ENCODE assay signal across 15 cellular contexts in the genomic region with DNA sequence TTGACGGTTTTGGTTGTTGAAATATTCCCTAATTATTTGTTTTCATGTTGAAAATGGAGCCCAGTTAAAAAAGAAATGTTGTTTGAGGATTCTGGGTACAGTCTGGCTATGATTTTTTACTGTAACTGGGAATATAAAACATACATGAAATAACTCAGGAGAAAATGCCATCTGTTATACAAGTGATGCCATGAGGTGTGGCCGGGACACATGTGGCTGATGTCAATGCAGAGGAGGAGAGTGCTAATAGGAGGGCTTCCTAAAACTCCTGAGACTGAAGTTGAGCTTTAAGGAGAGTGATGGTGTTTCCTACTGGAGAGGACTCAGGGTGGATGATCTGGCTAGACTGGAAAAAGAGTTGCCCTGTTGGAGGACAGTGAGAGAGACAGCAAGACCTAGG.
"Had no signal": no experiment of that assay in that cellular context is flagged by ENCODE, and none has a peak within 500 bp of the region (broad histone marks: within the 10 kb centered on the region; RNA-seq: fewer than 3 reads in every experiment).

No MANE protein-coding gene starts in this region.

- ATAC-seq: activated CD4-positive, alpha-beta T cell treated with anti-CD3 and anti-CD28 coated beads for 36 hours; stimulated activated naive B cell treated with anti-CD40 and anti-IgM and Interleukin-4, amounts not matched to agents 10 μg/mL and 1 μg/mL and 100 μg/mL, for 72 hours had no signal

- H2AFZ ChIP-seq: parathyroid adenoma had no signal

- H3K4me1 Mint-ChIP-seq: activated CD4-positive, alpha-beta T cell treated with anti-CD3 and anti-CD28 coated beads for 36 hours had no signal

- H3K9me3 Mint-ChIP-seq: stimulated activated naive B cell treated with anti-CD40 and anti-IgM and Interleukin-4, amounts not matched to agents 10 μg/mL and 1 μg/mL and 100 μg/mL, for 72 hours had no signal

- H3K27ac Mint-ChIP-seq: activated CD4-positive, alpha-beta T cell treated with anti-CD3 and anti-CD28 coated beads for 36 hours; stimulated activated naive B cell treated with anti-CD40 and anti-IgM and Interleukin-4, amounts not matched to agents 10 μg/mL and 1 μg/mL and 100 μg/mL, for 72 hours had no signal

- DNase-seq: activated CD4-positive, alpha-beta T cell treated with anti-CD3 and anti-CD28 coated beads for 36 hours; colonic mucosa; effector memory CD4-positive, alpha-beta T cell; erythroblast; kidney; left ventricle myocardium inferior; mesenchymal stem cell; SJCRH30; small intestine; stimulated activated naive B cell treated with anti-CD40 and anti-IgM and Interleukin-4, amounts not matched to agents 10 μg/mL and 1 μg/mL and 100 μg/mL, for 72 hours; SW 1271; transverse colon had no signal

- H3K4me3 ChIP-seq: colonic mucosa, left ventricle myocardium inferior, right atrium auricular region, SJCRH30, transverse colon had no signal

- H3K27ac ChIP-seq: colonic mucosa, left ventricle myocardium inferior, parathyroid adenoma, right atrium auricular region, SJCRH30, transverse colon, VCaP had no signal

- H3K9me3 ChIP-seq: colonic mucosa, left ventricle myocardium inferior, right atrium auricular region, SJCRH30, transverse colon had no signal

- H3K4me3 Mint-ChIP-seq: activated CD4-positive, alpha-beta T cell treated with anti-CD3 and anti-CD28 coated beads for 36 hours; stimulated activated naive B cell treated with anti-CD40 and anti-IgM and Interleukin-4, amounts not matched to agents 10 μg/mL and 1 μg/mL and 100 μg/mL, for 72 hours had no signal

- H3K27me3 ChIP-seq: colonic mucosa, right atrium auricular region, SJCRH30, transverse colon had no signal

- H3K4me1 ChIP-seq: colonic mucosa, left ventricle myocardium inferior, parathyroid adenoma, right atrium auricular region, SJCRH30, transverse colon had no signal

- H3K79me2 ChIP-seq: parathyroid adenoma had no signal

- H3K27me3 Mint-ChIP-seq: activated CD4-positive, alpha-beta T cell treated with anti-CD3 and anti-CD28 coated beads for 36 hours; stimulated activated naive B cell treated with anti-CD40 and anti-IgM and Interleukin-4, amounts not matched to agents 10 μg/mL and 1 μg/mL and 100 μg/mL, for 72 hours had no signal

- H3K36me3 ChIP-seq: colonic mucosa had no signal
